ENCODE assay signal across 25 cellular contexts in genomic region chr2:219957815-219958214, GRCh38.
"Had no signal": no experiment of that assay in that cellular context is flagged by ENCODE, and none has a peak within 500 bp of the region (broad histone marks: within the 10 kb centered on the region; RNA-seq: fewer than 3 reads in every experiment).

No MANE protein-coding gene starts in this region.

- H3K9me3 ChIP-seq: mucosa of descending colon, testis, thyroid gland, transverse colon had no signal

- H3K4me3 Mint-ChIP-seq: naive thymus-derived CD4-positive, alpha-beta T cell; natural killer cell treated with Interleukin-12 subunit alpha and Interleukin-12 subunit beta and Interleukin-15 and Interleukin-18, amount 100 ng/mL, for 72 hours; stimulated activated naive B cell treated with anti-CD40 and anti-IgM and Interleukin-4, amounts not matched to agents 10 μg/mL and 1 μg/mL and 100 μg/mL, for 72 hours had no signal

- ATAC-seq: mucosa of descending colon; naive thymus-derived CD4-positive, alpha-beta T cell; natural killer cell treated with Interleukin-12 subunit alpha and Interleukin-12 subunit beta and Interleukin-15 and Interleukin-18, amount 100 ng/mL, for 72 hours; right cardiac atrium; sciatic nerve; stimulated activated naive B cell treated with anti-CD40 and anti-IgM and Interleukin-4, amounts not matched to agents 10 μg/mL and 1 μg/mL and 100 μg/mL, for 72 hours; stimulated activated naive CD8-positive, alpha-beta T cell treated with anti-CD3 and anti-CD28 coated beads, Interleukin-15, Interleukin-2, amounts not matched to agents 100 U/mL and 50 U/mL, for 24 hours had no signal

- H3K4me1 ChIP-seq: left ventricle myocardium inferior, stomach, testis, transverse colon, upper lobe of left lung, vagina had no signal

- H3K27ac Mint-ChIP-seq: naive thymus-derived CD4-positive, alpha-beta T cell; natural killer cell treated with Interleukin-12 subunit alpha and Interleukin-12 subunit beta and Interleukin-15 and Interleukin-18, amount 100 ng/mL, for 72 hours; progenitor cell of endocrine pancreas; stimulated activated naive B cell treated with anti-CD40 and anti-IgM and Interleukin-4, amounts not matched to agents 10 μg/mL and 1 μg/mL and 100 μg/mL, for 72 hours had no signal

- H3K27me3 ChIP-seq: ovary, stomach, testis, thyroid gland, transverse colon, upper lobe of left lung, vagina had no signal

- H3K4me1 Mint-ChIP-seq: naive thymus-derived CD4-positive, alpha-beta T cell; stimulated activated naive B cell treated with anti-CD40 and anti-IgM and Interleukin-4, amounts not matched to agents 10 μg/mL and 1 μg/mL and 100 μg/mL, for 72 hours had no signal

- DNase-seq: islet precursor cell; left ventricle myocardium inferior; midbrain; mucosa of descending colon; naive thymus-derived CD4-positive, alpha-beta T cell; ovary; retina; right cardiac atrium; stimulated activated CD4-positive, alpha-beta T cell treated with anti-CD3 and anti-CD28 coated beads, Interleukin-12 subunit alpha, Interleukin-12 subunit beta, amount 100 ng/mL, for 4 hours; stimulated activated CD4-positive, alpha-beta T cell treated with anti-CD3 and anti-CD28 coated beads, Interleukin-15, amount 100 ng/mL, for 24 hours; stimulated activated CD4-positive, alpha-beta T cell treated with anti-CD3 and anti-CD28 coated beads, Interleukin-2, amount 100 ng/mL, for 24 hours; stimulated activated CD4-positive, alpha-beta T cell treated with anti-CD3 and anti-CD28 coated beads, Interleukin-4, amount 100 ng/mL, for 1 hour; stimulated activated naive B cell treated with anti-CD40 and anti-IgM and Interleukin-4, amounts not matched to agents 10 μg/mL and 1 μg/mL and 100 μg/mL, for 72 hours; stimulated activated naive CD8-positive, alpha-beta T cell treated with anti-CD3 and anti-CD28 coated beads, Interleukin-15, Interleukin-2, amounts not matched to agents 100 U/mL and 50 U/mL, for 24 hours; stomach; testis; thyroid gland; transverse colon; upper lobe of left lung had no signal

- H3K27ac ChIP-seq: left ventricle myocardium inferior, ovary, skin epidermis, stomach, testis, thyroid gland, transverse colon, upper lobe of left lung, vagina had no signal

- H3K36me3 ChIP-seq: left ventricle myocardium inferior, ovary, stomach, thyroid gland, transverse colon, upper lobe of left lung, vagina had no signal

- H3K27me3 Mint-ChIP-seq: natural killer cell treated with Interleukin-12 subunit alpha and Interleukin-12 subunit beta and Interleukin-15 and Interleukin-18, amount 100 ng/mL, for 72 hours; progenitor cell of endocrine pancreas; stimulated activated naive B cell treated with anti-CD40 and anti-IgM and Interleukin-4, amounts not matched to agents 10 μg/mL and 1 μg/mL and 100 μg/mL, for 72 hours had no signal

- H3K4me3 ChIP-seq: left ventricle myocardium inferior, lung, mucosa of descending colon, ovary, skin epidermis, stomach, testis, thyroid gland, transverse colon, upper lobe of left lung, vagina had no signal

- H3K36me3 Mint-ChIP-seq: naive thymus-derived CD4-positive, alpha-beta T cell; natural killer cell treated with Interleukin-12 subunit alpha and Interleukin-12 subunit beta and Interleukin-15 and Interleukin-18, amount 100 ng/mL, for 72 hours; stimulated activated naive B cell treated with anti-CD40 and anti-IgM and Interleukin-4, amounts not matched to agents 10 μg/mL and 1 μg/mL and 100 μg/mL, for 72 hours had no signal
